ENCODE assay signal across 1 cellular context in the genomic region with DNA sequence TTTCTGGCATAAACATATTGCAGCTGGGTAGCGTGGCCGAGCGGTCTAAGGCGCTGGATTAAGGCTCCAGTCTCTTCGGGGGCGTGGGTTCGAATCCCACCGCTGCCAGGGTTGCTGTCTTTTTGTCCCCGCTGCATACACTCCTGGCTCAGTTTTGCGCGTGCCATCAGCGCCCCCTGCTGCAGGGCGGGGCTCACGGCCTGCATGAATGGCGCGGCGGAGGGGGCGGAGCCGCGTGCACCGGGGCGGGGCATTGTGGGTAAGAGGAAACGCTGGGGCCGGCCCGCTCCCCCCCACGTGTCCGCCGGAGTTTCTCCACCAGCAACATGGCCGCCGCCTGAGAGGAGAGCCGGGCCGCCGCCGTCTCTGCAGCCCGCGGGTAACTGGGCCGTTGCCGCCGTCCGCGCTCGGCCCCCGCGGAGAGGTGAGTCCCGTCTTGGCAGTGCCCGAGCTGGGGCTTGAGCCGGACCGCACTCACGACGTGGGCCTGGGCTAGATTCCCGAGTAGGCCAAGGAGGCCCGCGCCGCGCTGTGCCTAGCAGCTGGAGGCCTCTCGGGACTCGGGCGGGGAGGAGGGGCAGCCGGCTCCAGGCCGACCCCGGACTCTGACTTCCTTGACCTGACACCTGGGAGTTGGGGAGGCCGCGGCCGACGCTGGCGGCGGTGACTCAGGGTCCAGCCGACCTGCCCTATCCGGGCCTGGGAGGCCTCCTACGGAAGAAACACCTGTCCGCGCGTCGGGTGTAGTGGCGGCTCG.
TF ChIP-seq lines count a peak whose summit lies in the region.

A gene with protein sequence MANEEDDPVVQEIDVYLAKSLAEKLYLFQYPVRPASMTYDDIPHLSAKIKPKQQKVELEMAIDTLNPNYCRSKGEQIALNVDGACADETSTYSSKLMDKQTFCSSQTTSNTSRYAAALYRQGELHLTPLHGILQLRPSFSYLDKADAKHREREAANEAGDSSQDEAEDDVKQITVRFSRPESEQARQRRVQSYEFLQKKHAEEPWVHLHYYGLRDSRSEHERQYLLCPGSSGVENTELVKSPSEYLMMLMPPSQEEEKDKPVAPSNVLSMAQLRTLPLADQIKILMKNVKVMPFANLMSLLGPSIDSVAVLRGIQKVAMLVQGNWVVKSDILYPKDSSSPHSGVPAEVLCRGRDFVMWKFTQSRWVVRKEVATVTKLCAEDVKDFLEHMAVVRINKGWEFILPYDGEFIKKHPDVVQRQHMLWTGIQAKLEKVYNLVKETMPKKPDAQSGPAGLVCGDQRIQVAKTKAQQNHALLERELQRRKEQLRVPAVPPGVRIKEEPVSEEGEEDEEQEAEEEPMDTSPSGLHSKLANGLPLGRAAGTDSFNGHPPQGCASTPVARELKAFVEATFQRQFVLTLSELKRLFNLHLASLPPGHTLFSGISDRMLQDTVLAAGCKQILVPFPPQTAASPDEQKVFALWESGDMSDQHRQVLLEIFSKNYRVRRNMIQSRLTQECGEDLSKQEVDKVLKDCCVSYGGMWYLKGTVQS (plus strand): TSS at position 296 of the 757 bp plus-strand sequence. CDS start 5,560 bp downstream, outside the sequence.

TF ChIP-seq in K562, 482 proteins besides CTCF, POLR2A, EP300 and RAD21 (continued from another document and continues in another):
- TF ChIP-seq, protein P1, sequence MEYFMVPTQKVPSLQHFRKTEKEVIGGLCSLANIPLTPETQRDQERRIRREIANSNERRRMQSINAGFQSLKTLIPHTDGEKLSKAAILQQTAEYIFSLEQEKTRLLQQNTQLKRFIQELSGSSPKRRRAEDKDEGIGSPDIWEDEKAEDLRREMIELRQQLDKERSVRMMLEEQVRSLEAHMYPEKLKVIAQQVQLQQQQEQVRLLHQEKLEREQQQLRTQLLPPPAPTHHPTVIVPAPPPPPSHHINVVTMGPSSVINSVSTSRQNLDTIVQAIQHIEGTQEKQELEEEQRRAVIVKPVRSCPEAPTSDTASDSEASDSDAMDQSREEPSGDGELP (CRISPR knock-in tag; IDR thresholded peaks at IDR 0.05; ENCODE audit: borderline replicate concordance) = peak; percentile 92
- TF ChIP-seq HIVEP1 (CRISPR knock-in tag; IDR thresholded peaks at IDR 0.05) (no peak), KDM4B (IDR thresholded peaks at IDR 0.05; ENCODE audit: borderline replicate concordance in 2 of 2, low read depth in 1 of 2) (no peak), SP2 (IDR thresholded peaks at IDR 0.05; ENCODE audit: extremely low read depth, low read depth, low read length, poor library complexity, severe bottlenecking) (no peak), MEIS2 (IDR thresholded peaks at IDR 0.05; ENCODE audit: partially characterized antibody) (no peak), ATF1 (CRISPR knock-in tag; IDR thresholded peaks at IDR 0.05) (0 out of 2 replicates have a peak, but pooled peaks have one; percentile 10), ATF1 (tag; IDR thresholded peaks at IDR 0.05) (peak; percentile 75), HDAC8 (tag; IDR thresholded peaks at IDR 0.05) (peak; percentile 19; the same call in 1 of the 2 replicates), PYGO2 (tag; IDR thresholded peaks at IDR 0.05) (no peak), GTF2E2 (tag; IDR thresholded peaks at IDR 0.05) (peak; percentile 92), GABPB1 (CRISPR knock-in tag; IDR thresholded peaks at IDR 0.05) (peak; percentile 91), CSDE1 (IDR thresholded peaks at IDR 0.05) (peak in 1 of 2 experiments; percentile 92; a peak in 2 of 4 replicates), TOE1 (IDR thresholded peaks at IDR 0.05; ENCODE audit: borderline replicate concordance) (peak; percentile 71; the same call in 1 of the 2 replicates), TOE1 (CRISPR knock-in tag; IDR thresholded peaks at IDR 0.05; ENCODE audit: borderline replicate concordance, low read depth) (peak; percentile 93; the same call in 1 of the 2 replicates), TBL1XR1 (IDR thresholded peaks at IDR 0.05; ENCODE audit: low read length in 2 of 2) (peak in 1 of 2 experiments; percentile 96; a peak in 3 of 4 replicates), GABPA (tag; conservative IDR thresholded peaks at IDR 0.05; ENCODE audit: low read depth) (peak; percentile 90), MXI1 (IDR thresholded peaks at IDR 0.05; ENCODE audit: low read depth, low read length) (peak; percentile 96), KLF1 (tag; IDR thresholded peaks at IDR 0.05) (0 out of 2 replicates have a peak, but pooled peaks have one; percentile 58), CCNT2 (IDR thresholded peaks at IDR 0.05; ENCODE audit: borderline replicate concordance, extremely low read depth, insufficient read length, low read depth, low read length) (peak; percentile 80)
- TF ChIP-seq, protein P2, sequence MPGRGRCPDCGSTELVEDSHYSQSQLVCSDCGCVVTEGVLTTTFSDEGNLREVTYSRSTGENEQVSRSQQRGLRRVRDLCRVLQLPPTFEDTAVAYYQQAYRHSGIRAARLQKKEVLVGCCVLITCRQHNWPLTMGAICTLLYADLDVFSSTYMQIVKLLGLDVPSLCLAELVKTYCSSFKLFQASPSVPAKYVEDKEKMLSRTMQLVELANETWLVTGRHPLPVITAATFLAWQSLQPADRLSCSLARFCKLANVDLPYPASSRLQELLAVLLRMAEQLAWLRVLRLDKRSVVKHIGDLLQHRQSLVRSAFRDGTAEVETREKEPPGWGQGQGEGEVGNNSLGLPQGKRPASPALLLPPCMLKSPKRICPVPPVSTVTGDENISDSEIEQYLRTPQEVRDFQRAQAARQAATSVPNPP (IDR thresholded peaks at IDR 0.05; ENCODE audit: borderline replicate concordance, insufficient read depth, insufficient read length) = no peak
- TF ChIP-seq, protein P3, sequence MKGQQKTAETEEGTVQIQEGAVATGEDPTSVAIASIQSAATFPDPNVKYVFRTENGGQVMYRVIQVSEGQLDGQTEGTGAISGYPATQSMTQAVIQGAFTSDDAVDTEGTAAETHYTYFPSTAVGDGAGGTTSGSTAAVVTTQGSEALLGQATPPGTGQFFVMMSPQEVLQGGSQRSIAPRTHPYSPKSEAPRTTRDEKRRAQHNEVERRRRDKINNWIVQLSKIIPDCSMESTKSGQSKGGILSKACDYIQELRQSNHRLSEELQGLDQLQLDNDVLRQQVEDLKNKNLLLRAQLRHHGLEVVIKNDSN (CRISPR knock-in tag; IDR thresholded peaks at IDR 0.05) = peak; percentile 93
- TF ChIP-seq, protein P4, sequence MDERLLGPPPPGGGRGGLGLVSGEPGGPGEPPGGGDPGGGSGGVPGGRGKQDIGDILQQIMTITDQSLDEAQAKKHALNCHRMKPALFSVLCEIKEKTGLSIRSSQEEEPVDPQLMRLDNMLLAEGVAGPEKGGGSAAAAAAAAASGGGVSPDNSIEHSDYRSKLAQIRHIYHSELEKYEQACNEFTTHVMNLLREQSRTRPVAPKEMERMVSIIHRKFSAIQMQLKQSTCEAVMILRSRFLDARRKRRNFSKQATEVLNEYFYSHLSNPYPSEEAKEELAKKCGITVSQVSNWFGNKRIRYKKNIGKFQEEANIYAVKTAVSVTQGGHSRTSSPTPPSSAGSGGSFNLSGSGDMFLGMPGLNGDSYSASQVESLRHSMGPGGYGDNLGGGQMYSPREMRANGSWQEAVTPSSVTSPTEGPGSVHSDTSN (CRISPR knock-in tag; IDR thresholded peaks at IDR 0.05; ENCODE audit: low read depth) = no peak
- TF ChIP-seq, protein P4 (tag; conservative IDR thresholded peaks at IDR 0.05; ENCODE audit: low read depth) = no peak
- TF ChIP-seq, protein P5, sequence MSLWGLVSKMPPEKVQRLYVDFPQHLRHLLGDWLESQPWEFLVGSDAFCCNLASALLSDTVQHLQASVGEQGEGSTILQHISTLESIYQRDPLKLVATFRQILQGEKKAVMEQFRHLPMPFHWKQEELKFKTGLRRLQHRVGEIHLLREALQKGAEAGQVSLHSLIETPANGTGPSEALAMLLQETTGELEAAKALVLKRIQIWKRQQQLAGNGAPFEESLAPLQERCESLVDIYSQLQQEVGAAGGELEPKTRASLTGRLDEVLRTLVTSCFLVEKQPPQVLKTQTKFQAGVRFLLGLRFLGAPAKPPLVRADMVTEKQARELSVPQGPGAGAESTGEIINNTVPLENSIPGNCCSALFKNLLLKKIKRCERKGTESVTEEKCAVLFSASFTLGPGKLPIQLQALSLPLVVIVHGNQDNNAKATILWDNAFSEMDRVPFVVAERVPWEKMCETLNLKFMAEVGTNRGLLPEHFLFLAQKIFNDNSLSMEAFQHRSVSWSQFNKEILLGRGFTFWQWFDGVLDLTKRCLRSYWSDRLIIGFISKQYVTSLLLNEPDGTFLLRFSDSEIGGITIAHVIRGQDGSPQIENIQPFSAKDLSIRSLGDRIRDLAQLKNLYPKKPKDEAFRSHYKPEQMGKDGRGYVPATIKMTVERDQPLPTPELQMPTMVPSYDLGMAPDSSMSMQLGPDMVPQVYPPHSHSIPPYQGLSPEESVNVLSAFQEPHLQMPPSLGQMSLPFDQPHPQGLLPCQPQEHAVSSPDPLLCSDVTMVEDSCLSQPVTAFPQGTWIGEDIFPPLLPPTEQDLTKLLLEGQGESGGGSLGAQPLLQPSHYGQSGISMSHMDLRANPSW (CRISPR knock-in tag; IDR thresholded peaks at IDR 0.05) = no peak
- TF ChIP-seq, protein P6, sequence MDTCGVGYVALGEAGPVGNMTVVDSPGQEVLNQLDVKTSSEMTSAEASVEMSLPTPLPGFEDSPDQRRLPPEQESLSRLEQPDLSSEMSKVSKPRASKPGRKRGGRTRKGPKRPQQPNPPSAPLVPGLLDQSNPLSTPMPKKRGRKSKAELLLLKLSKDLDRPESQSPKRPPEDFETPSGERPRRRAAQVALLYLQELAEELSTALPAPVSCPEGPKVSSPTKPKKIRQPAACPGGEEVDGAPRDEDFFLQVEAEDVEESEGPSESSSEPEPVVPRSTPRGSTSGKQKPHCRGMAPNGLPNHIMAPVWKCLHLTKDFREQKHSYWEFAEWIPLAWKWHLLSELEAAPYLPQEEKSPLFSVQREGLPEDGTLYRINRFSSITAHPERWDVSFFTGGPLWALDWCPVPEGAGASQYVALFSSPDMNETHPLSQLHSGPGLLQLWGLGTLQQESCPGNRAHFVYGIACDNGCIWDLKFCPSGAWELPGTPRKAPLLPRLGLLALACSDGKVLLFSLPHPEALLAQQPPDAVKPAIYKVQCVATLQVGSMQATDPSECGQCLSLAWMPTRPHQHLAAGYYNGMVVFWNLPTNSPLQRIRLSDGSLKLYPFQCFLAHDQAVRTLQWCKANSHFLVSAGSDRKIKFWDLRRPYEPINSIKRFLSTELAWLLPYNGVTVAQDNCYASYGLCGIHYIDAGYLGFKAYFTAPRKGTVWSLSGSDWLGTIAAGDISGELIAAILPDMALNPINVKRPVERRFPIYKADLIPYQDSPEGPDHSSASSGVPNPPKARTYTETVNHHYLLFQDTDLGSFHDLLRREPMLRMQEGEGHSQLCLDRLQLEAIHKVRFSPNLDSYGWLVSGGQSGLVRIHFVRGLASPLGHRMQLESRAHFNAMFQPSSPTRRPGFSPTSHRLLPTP (IDR thresholded peaks at IDR 0.05; ENCODE audit: borderline replicate concordance, extremely low read depth, insufficient read length) = peak; percentile 92
- TF ChIP-seq, protein P7, sequence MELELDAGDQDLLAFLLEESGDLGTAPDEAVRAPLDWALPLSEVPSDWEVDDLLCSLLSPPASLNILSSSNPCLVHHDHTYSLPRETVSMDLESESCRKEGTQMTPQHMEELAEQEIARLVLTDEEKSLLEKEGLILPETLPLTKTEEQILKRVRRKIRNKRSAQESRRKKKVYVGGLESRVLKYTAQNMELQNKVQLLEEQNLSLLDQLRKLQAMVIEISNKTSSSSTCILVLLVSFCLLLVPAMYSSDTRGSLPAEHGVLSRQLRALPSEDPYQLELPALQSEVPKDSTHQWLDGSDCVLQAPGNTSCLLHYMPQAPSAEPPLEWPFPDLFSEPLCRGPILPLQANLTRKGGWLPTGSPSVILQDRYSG (tag; conservative IDR thresholded peaks at IDR 0.05; ENCODE audit: low read depth) = no peak
- TF ChIP-seq, protein P8, sequence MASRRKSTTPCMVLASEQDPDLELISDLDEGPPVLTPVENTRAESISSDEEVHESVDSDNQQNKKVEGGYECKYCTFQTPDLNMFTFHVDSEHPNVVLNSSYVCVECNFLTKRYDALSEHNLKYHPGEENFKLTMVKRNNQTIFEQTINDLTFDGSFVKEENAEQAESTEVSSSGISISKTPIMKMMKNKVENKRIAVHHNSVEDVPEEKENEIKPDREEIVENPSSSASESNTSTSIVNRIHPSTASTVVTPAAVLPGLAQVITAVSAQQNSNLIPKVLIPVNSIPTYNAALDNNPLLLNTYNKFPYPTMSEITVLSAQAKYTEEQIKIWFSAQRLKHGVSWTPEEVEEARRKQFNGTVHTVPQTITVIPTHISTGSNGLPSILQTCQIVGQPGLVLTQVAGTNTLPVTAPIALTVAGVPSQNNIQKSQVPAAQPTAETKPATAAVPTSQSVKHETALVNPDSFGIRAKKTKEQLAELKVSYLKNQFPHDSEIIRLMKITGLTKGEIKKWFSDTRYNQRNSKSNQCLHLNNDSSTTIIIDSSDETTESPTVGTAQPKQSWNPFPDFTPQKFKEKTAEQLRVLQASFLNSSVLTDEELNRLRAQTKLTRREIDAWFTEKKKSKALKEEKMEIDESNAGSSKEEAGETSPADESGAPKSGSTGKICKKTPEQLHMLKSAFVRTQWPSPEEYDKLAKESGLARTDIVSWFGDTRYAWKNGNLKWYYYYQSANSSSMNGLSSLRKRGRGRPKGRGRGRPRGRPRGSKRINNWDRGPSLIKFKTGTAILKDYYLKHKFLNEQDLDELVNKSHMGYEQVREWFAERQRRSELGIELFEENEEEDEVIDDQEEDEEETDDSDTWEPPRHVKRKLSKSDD (conservative IDR thresholded peaks at IDR 0.05; ENCODE audit: low read length) = 0 out of 2 replicates have a peak, but pooled peaks have one; percentile 62
- TF ChIP-seq, protein P9, sequence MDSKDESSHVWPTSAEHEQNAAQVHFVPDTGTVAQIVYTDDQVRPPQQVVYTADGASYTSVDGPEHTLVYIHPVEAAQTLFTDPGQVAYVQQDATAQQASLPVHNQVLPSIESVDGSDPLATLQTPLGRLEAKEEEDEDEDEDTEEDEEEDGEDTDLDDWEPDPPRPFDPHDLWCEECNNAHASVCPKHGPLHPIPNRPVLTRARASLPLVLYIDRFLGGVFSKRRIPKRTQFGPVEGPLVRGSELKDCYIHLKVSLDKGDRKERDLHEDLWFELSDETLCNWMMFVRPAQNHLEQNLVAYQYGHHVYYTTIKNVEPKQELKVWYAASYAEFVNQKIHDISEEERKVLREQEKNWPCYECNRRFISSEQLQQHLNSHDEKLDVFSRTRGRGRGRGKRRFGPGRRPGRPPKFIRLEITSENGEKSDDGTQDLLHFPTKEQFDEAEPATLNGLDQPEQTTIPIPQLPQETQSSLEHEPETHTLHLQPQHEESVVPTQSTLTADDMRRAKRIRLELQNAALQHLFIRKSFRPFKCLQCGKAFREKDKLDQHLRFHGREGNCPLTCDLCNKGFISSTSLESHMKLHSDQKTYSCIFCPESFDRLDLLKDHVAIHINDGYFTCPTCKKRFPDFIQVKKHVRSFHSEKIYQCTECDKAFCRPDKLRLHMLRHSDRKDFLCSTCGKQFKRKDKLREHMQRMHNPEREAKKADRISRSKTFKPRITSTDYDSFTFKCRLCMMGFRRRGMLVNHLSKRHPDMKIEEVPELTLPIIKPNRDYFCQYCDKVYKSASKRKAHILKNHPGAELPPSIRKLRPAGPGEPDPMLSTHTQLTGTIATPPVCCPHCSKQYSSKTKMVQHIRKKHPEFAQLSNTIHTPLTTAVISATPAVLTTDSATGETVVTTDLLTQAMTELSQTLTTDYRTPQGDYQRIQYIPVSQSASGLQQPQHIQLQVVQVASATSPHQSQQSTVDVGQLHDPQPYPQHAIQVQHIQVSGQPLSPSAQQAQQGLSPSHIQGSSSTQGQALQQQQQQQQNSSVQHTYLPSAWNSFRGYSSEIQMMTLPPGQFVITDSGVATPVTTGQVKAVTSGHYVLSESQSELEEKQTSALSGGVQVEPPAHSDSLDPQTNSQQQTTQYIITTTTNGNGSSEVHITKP (IDR thresholded peaks at IDR 0.05; ENCODE audit: partially characterized antibody) = peak; percentile 30
